Comparison of ENCODE assay signal across 23 cellular contexts in genomic region chr19:34109596-34109995, GRCh38.
DNase-seq lines count a peak whose midpoint lies in the region; ATAC-seq and TF ChIP-seq lines count a peak whose summit lies in the region.
"Had no signal": no experiment of that assay in that cellular context is flagged by ENCODE, and none has a peak within 500 bp of the region (broad histone marks: within the 10 kb centered on the region; RNA-seq: fewer than 3 reads in every experiment).

No MANE protein-coding gene starts in this region.

- H3K4me1 ChIP-seq in GM23338 (ENCODE audit: insufficient read depth), result no peaks in the 10 kb centered on the region
- H3K4me1 ChIP-seq in neural progenitor cell, result no peaks in the 10 kb centered on the region
- no peaks in the 10 kb centered on the region for H3K4me1 ChIP-seq in mucosa of descending colon (ENCODE audit: low read depth)

- DNase-seq in Caki2 (ENCODE audit: low read depth), result peak; percentile 76
- DNase-seq in GM23338 (ENCODE audit: low spot score), result no peak
- DNase-seq in cerebellum (ENCODE audit: low spot score), result peak; percentile 17
- no peak for DNase-seq in neural progenitor cell (ENCODE audit: low spot score)
- no peak for DNase-seq in mucosa of descending colon
- no peak for DNase-seq in SHP77 treated with DMSO at 0.1 percent for 48 hours (lab: John Stamatoyannopoulos, UW)
- DNase-seq: Calu3; CD4-positive, alpha-beta memory T cell; DMS53; GF-D8; GM23248; HCEC 1CT; NCI-H1417; NCI-H187 treated with DMSO at 0.1 percent for 48 hours; NCI-H2227 treated with DMSO at 0.1 percent for 48 hours; NCI-H510A; NCI-H748 treated with DMSO at 0.1 percent for 48 hours; T-cell had no signal

- no peaks in the 10 kb centered on the region for H3K9me2 ChIP-seq in GM23338 (ENCODE audit: insufficient read depth)

- no peak overlapping the region for H3K27ac Mint-ChIP-seq in GM23338
- H3K27ac Mint-ChIP-seq in neural progenitor cell, result peak overlapping the region; percentile 23
- H3K27ac Mint-ChIP-seq: CD4-positive, alpha-beta memory T cell; T-cell had no signal

- H3K4me3 ChIP-seq in GM23338 (no peak overlapping the region), neural progenitor cell (no peak overlapping the region), mucosa of descending colon (no peak overlapping the region)
- H3K4me3 ChIP-seq: BLaER1, GM23248 had no signal

- no peaks in the 10 kb centered on the region for H4K20me1 ChIP-seq in GM23338 (replicated peaks; ENCODE audit: insufficient read depth)
- no peaks in the 10 kb centered on the region for H4K20me1 ChIP-seq in neural progenitor cell (ENCODE audit: low read depth)
- H4K20me1 ChIP-seq: BLaER1 had no signal

- H3K4me1 Mint-ChIP-seq in GM23338 (no peaks in the 10 kb centered on the region), neural progenitor cell (no peaks in the 10 kb centered on the region)
- H3K4me1 Mint-ChIP-seq: T-cell had no signal

- no peaks in the 10 kb centered on the region for H3K9me3 ChIP-seq in neural progenitor cell (ENCODE audit: low read depth)
- no peaks in the 10 kb centered on the region for H3K9me3 ChIP-seq in mucosa of descending colon
- H3K9me3 ChIP-seq: BLaER1 had no signal

- H3K27me3 Mint-ChIP-seq in GM23338 (ENCODE audit: insufficient read depth, low read depth, poor library complexity) (peaks cover 2% of the 10 kb centered on the region), neural progenitor cell (ENCODE audit: insufficient read depth, low read depth) (no peaks in the 10 kb centered on the region)

- H3F3A ChIP-seq in GM23338 (replicated peaks; ENCODE audit: low read depth) (no peaks in the 10 kb centered on the region), neural progenitor cell (ENCODE audit: low read depth) (no peaks in the 10 kb centered on the region)

- intact Hi-C loops in mucosa of descending colon (cut with DNase I, micrococcal nuclease), result no loop called here

- H3K36me3 Mint-ChIP-seq in GM23338 (ENCODE audit: low read depth) (no peaks in the 10 kb centered on the region), neural progenitor cell (no peaks in the 10 kb centered on the region)
- H3K36me3 Mint-ChIP-seq: CD4-positive, alpha-beta memory T cell; T-cell had no signal

- ATAC-seq in GM23338 (no peak), GM21360 (IDR thresholded peaks at IDR 0.05; ENCODE audit: unreplicated experiment) (no peak), mucosa of descending colon (no peak)
- ATAC-seq: Panc1, SK-N-SH treated with all-trans-retinoic acid at 6 μM for 48 hours, T-cell had no signal

- H3K9me3 Mint-ChIP-seq in GM23338 (no peaks in the 10 kb centered on the region), neural progenitor cell (no peaks in the 10 kb centered on the region)
- H3K9me3 Mint-ChIP-seq: T-cell had no signal

- H2AFZ ChIP-seq in GM23338 (peak overlapping the region; percentile 59; the same call in 1 of the 2 replicates), neural progenitor cell (replicated peaks) (no peak overlapping the region)
- H2AFZ ChIP-seq: GM23248 had no signal

- H3K4me2 ChIP-seq in GM23338 (no peak overlapping the region), neural progenitor cell (no peak overlapping the region)
- H3K4me2 ChIP-seq: BLaER1, KMS-11 had no signal

- no peaks in the 10 kb centered on the region for H3K79me2 ChIP-seq in GM23338 (replicated peaks; ENCODE audit: insufficient read depth)
- no peaks in the 10 kb centered on the region for H3K79me2 ChIP-seq in neural progenitor cell (ENCODE audit: low read depth)

- in situ Hi-C loops in Caki2 (cut with HindIII; ENCODE audit: low pct_unique_long_range_greater_than_20kb, low sequenced_read_pairs), result no loop called here

- H3K9ac ChIP-seq in neural progenitor cell, result no peak overlapping the region
- H3K9ac ChIP-seq: BLaER1, GM23248, KMS-11 had no signal

- H3K4me3 Mint-ChIP-seq in GM23338 (no peak overlapping the region), neural progenitor cell (no peak overlapping the region)
- H3K4me3 Mint-ChIP-seq: CD4-positive, alpha-beta memory T cell; T-cell had no signal

- no peaks in the 10 kb centered on the region for H3K27me3 ChIP-seq in GM23338 (ENCODE audit: insufficient read depth)
- H3K27me3 ChIP-seq in neural progenitor cell, result no peaks in the 10 kb centered on the region
- H3K27me3 ChIP-seq: BLaER1 had no signal

- H3K27ac ChIP-seq in GM23338 (ENCODE audit: low read depth) (no peak overlapping the region), neural progenitor cell (no peak overlapping the region)
- H3K27ac ChIP-seq: BLaER1, GM23248, KMS-11 had no signal

- H3K36me3 ChIP-seq in GM23338 (ENCODE audit: insufficient read depth), result no peaks in the 10 kb centered on the region
- no peaks in the 10 kb centered on the region for H3K36me3 ChIP-seq in neural progenitor cell
- no peaks in the 10 kb centered on the region for H3K36me3 ChIP-seq in mucosa of descending colon (ENCODE audit: low read depth)
- H3K36me3 ChIP-seq: BLaER1 had no signal

- no peak for TF ChIP-seq CTCF in GM23338 (conservative IDR thresholded peaks at IDR 0.05; ENCODE audit: low read depth in 2 of 2)
- no peak for TF ChIP-seq CTCF in neural progenitor cell (IDR thresholded peaks at IDR 0.05)
- TF ChIP-seq CTCF in mucosa of descending colon (IDR thresholded peaks at IDR 0.05), result no peak

TF ChIP-seq in GM23338, 12 proteins besides CTCF, POLR2A, EP300 and RAD21:
- no peak for TF ChIP-seq ETS1 (IDR thresholded peaks at IDR 0.05)
- no peak for TF ChIP-seq STAT1 (IDR thresholded peaks at IDR 0.05; ENCODE audit: unreplicated experiment)
- no peak for TF ChIP-seq POLR2AphosphoS5 (IDR thresholded peaks at IDR 0.05; ENCODE audit: low read depth)
- no peak for TF ChIP-seq EZH2phosphoT487 (IDR thresholded peaks at IDR 0.05; ENCODE audit: unreplicated experiment)
- no peak for TF ChIP-seq NANOG (IDR thresholded peaks at IDR 0.05; ENCODE audit: borderline replicate concordance)
- TF ChIP-seq CREB1 (CRISPR knock-in tag; IDR thresholded peaks at IDR 0.05; ENCODE audit: low read depth), result no peak
- TF ChIP-seq ZNF114 (CRISPR knock-in tag; IDR thresholded peaks at IDR 0.05), result no peak
- TF ChIP-seq JUNB (IDR thresholded peaks at IDR 0.05; ENCODE audit: unreplicated experiment), result no peak

Comparison
In these comparisons a context has a peak if more than half of its experiments do, and no peak if none do; other contexts are left out.
1. DNase-seq: peak in Caki2 (single experiment) and cerebellum (single experiment); none in GM23338 (single experiment), neural progenitor cell (single experiment), mucosa of descending colon (0 of 3) and SHP77 treated with DMSO at 0.1 percent for 48 hours (single experiment).